ENCODE assay signal across 1 cellular context in genomic region chr3:186125118-186125517, GRCh38.
TF ChIP-seq lines count a peak whose summit lies in the region.

No MANE protein-coding gene starts in this region.

TF ChIP-seq in HEK293, 187 proteins besides CTCF, POLR2A, EP300 and RAD21 (continued from another document):
- TF ChIP-seq, protein P1, sequence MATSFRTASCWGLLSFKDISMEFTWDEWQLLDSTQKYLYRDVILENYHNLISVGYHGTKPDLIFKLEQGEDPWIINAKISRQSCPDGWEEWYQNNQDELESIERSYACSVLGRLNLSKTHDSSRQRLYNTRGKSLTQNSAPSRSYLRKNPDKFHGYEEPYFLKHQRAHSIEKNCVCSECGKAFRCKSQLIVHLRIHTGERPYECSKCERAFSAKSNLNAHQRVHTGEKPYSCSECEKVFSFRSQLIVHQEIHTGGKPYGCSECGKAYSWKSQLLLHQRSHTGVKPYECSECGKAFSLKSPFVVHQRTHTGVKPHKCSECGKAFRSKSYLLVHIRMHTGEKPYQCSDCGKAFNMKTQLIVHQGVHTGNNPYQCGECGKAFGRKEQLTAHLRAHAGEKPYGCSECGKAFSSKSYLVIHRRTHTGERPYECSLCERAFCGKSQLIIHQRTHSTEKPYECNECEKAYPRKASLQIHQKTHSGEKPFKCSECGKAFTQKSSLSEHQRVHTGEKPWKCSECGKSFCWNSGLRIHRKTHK (tag by site-specific recombination; IDR thresholded peaks at IDR 0.05): no peak
- TF ChIP-seq ZNF549 (tag by site-specific recombination; IDR thresholded peaks at IDR 0.05): no peak
- peak; percentile 43; the same call in 1 of the 2 replicates for TF ChIP-seq ZNF239 (tag by site-specific recombination; IDR thresholded peaks at IDR 0.05)
- TF ChIP-seq, protein P2, sequence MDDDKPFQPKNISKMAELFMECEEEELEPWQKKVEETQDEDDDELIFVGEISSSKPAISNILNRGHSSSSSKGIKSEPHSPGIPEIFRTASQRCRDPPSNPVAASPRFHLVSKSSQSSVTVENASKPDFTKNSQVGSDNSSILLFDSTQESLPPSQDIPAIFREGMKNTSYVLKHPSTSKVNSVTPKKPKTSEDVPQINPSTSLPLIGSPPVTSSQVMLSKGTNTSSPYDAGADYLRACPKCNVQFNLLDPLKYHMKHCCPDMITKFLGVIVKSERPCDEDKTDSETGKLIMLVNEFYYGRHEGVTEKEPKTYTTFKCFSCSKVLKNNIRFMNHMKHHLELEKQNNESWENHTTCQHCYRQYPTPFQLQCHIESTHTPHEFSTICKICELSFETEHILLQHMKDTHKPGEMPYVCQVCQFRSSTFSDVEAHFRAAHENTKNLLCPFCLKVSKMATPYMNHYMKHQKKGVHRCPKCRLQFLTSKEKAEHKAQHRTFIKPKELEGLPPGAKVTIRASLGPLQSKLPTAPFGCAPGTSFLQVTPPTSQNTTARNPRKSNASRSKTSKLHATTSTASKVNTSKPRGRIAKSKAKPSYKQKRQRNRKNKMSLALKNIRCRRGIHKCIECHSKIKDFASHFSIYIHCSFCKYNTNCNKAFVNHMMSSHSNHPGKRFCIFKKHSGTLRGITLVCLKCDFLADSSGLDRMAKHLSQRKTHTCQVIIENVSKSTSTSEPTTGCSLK (tag by site-specific recombination; IDR thresholded peaks at IDR 0.05): no peak
- TF ChIP-seq ZNF792 (tag by site-specific recombination; IDR thresholded peaks at IDR 0.05): no peak
